In genomic region chr9:136867917-136868316, GRCh38 we compare ENCODE assay signal across 18 cellular contexts. TPM values are rescaled to one million over a fixed set of nuclear protein-coding genes. Genes with fewer than 3 reads are reported as not detected.
DNase-seq lines count a peak whose midpoint lies in the region; ATAC-seq and TF ChIP-seq lines count a peak whose summit lies in the region.
"Had no signal": no experiment of that assay in that cellular context is flagged by ENCODE, and none has a peak within 500 bp of the region (broad histone marks: within the 10 kb centered on the region; RNA-seq: fewer than 3 reads in every experiment).

No MANE protein-coding gene starts in this region.

- peak overlapping the region; percentile 60 for H3K4me3 Mint-ChIP-seq in activated CD4-positive, alpha-beta memory T cell treated with anti-CD3 and anti-CD28 coated beads, Interleukin-2, amount 10 ng/mL, durations not matched to agents 7 days and 5 days
- H3K4me3 Mint-ChIP-seq in immature natural killer cell (peak overlapping the region in 3 of 5 donors; percentile 58 to 75 (median 61)), type B pancreatic cell (peak overlapping the region; percentile 75)
- H3K4me3 Mint-ChIP-seq: dendritic cell treated with granulocyte-macrophage colony-stimulating factor and Interleukin-4, amounts not matched to agents 40 ng/mL and 50 ng/mL, for 4 days had no signal

- POLR2A ChIA-PET in activated CD4-positive, alpha-beta memory T cell treated with anti-CD3 and anti-CD28 coated beads, Interleukin-2, amount 10 ng/mL, durations not matched to agents 7 days and 5 days (lab: Charles Lee) = interaction anchor here (1.4 kb wide), 1 partner anchor 14 kb away, joined by 3 read pairs; no protein-coding TSS in a partner anchor

- no peaks in the 10 kb centered on the region for H3K27me3 Mint-ChIP-seq in activated CD4-positive, alpha-beta memory T cell treated with anti-CD3 and anti-CD28 coated beads, Interleukin-2, amount 10 ng/mL, durations not matched to agents 7 days and 5 days
- H3K27me3 Mint-ChIP-seq in immature natural killer cell (ENCODE audit: low read depth in 3 of 3) (no peaks in the 10 kb centered on the region), type B pancreatic cell (no peaks in the 10 kb centered on the region)
- H3K27me3 Mint-ChIP-seq: dendritic cell treated with granulocyte-macrophage colony-stimulating factor and Interleukin-4, amounts not matched to agents 40 ng/mL and 50 ng/mL, for 4 days had no signal

- ATAC-seq in left cardiac atrium (no peak), Right ventricle myocardium inferior (no peak)
- ATAC-seq: body of pancreas had no signal

- DNase-seq in left cardiac atrium (peak; percentile 15), Right ventricle myocardium inferior (ENCODE audit: missing footprints) (no peak), immature natural killer cell (no peak), type B pancreatic cell (ENCODE audit: extremely low spot score, unreplicated experiment) (no peak), NCI-H2196 (lab: John Stamatoyannopoulos, UW; ENCODE audit: unreplicated experiment) (no peak), activated gamma-delta T cell (lab: John Stamatoyannopoulos, UW) (no peak)
- DNase-seq in activated CD4-positive, alpha-beta memory T cell treated with anti-CD3 and anti-CD28 coated beads, Interleukin-2, amount 10 ng/mL, durations not matched to agents 7 days and 5 days = no peak
- no peak for DNase-seq in stimulated activated naive CD4-positive, alpha-beta T cell treated with Interleukin-2 at 50 U/mL for 16 hours (lab: John Stamatoyannopoulos, UW)
- DNase-seq: GF-D8; HCEC 1CT; Kasumi-1; NCI-H146; NCI-H345; retina; stimulated activated CD4-positive, alpha-beta T cell treated with anti-CD3 and anti-CD28 coated beads, Interleukin-15, amount 100 ng/mL, for 24 hours; T1000 had no signal

- H3K4me1 Mint-ChIP-seq in activated CD4-positive, alpha-beta memory T cell treated with anti-CD3 and anti-CD28 coated beads, Interleukin-2, amount 10 ng/mL, durations not matched to agents 7 days and 5 days = peaks cover 21% of the 10 kb centered on the region
- H3K4me1 Mint-ChIP-seq in immature natural killer cell (peaks cover 20 to 25% of the 10 kb centered on the region in 2 donors), type B pancreatic cell (ENCODE audit: unreplicated experiment) (no peaks in the 10 kb centered on the region)

- CTCF ChIA-PET in activated CD4-positive, alpha-beta memory T cell treated with anti-CD3 and anti-CD28 coated beads, Interleukin-2, amount 10 ng/mL, durations not matched to agents 7 days and 5 days (lab: Charles Lee) = no interaction called here

- intact Hi-C loops in left cardiac atrium (cut with DNase I) = loop anchor here in 1 of 2 donors (10.0 kb wide), 1 partner anchor 57 kb away; no protein-coding TSS in a partner anchor
- intact Hi-C loops in Right ventricle myocardium inferior (cut with DNase I) = loop anchor here (5.0 kb wide), 1 partner anchor 74 kb away; the partner anchor contains the start of gene FBXW5

- H3K27ac Mint-ChIP-seq in activated CD4-positive, alpha-beta memory T cell treated with anti-CD3 and anti-CD28 coated beads, Interleukin-2, amount 10 ng/mL, durations not matched to agents 7 days and 5 days = no peak overlapping the region
- H3K27ac Mint-ChIP-seq in immature natural killer cell (peak overlapping the region in 1 of 6 donors; percentile 84), type B pancreatic cell (no peak overlapping the region)
- H3K27ac Mint-ChIP-seq: dendritic cell treated with granulocyte-macrophage colony-stimulating factor and Interleukin-4, amounts not matched to agents 40 ng/mL and 50 ng/mL, for 4 days had no signal

- TF ChIP-seq CTCF in type B pancreatic cell (conservative IDR thresholded peaks at IDR 0.05) = no peak

- peaks cover 20% of the 10 kb centered on the region for H3K36me3 Mint-ChIP-seq in activated CD4-positive, alpha-beta memory T cell treated with anti-CD3 and anti-CD28 coated beads, Interleukin-2, amount 10 ng/mL, durations not matched to agents 7 days and 5 days (ENCODE audit: low read depth)
- H3K36me3 Mint-ChIP-seq in immature natural killer cell (peaks cover 3 to 4% (median 3%) of the 10 kb centered on the region in 3 donors), type B pancreatic cell (peaks cover 9% of the 10 kb centered on the region)

- peaks cover 2% of the 10 kb centered on the region for H3K9me3 Mint-ChIP-seq in activated CD4-positive, alpha-beta memory T cell treated with anti-CD3 and anti-CD28 coated beads, Interleukin-2, amount 10 ng/mL, durations not matched to agents 7 days and 5 days
- no peaks in the 10 kb centered on the region for H3K9me3 Mint-ChIP-seq in immature natural killer cell
- H3K9me3 Mint-ChIP-seq in type B pancreatic cell = peaks cover 6% of the 10 kb centered on the region

RNA-seq across cellular contexts. Expression of gene EDF1, which starts 1.8 kb away (rescaled TPM):
- total RNA-seq in left cardiac atrium = 100 to 1,000 TPM; 296 to 304 TPM
- total RNA-seq in Right ventricle myocardium inferior = 358 TPM
- 100 to 1,000 TPM; 301 to 316 TPM for total RNA-seq in activated CD4-positive, alpha-beta memory T cell treated with anti-CD3 and anti-CD28 coated beads, Interleukin-2, amount 10 ng/mL, durations not matched to agents 7 days and 5 days
- 100 to 1,000 TPM; 309 to 463 (median 411) TPM for polyA plus RNA-seq in immature natural killer cell
- total RNA-seq in type B pancreatic cell (ENCODE audit: low replicate concordance) = 324 and 342 TPM in 2 replicates

RNA-seq across cellular contexts. Expression of gene MAMDC4, which starts 15.8 kb away (rescaled TPM):
- 1 to 10 TPM; 3.7 to 8.4 TPM for total RNA-seq in left cardiac atrium
- total RNA-seq in Right ventricle myocardium inferior = 12.8 TPM
- total RNA-seq in activated CD4-positive, alpha-beta memory T cell treated with anti-CD3 and anti-CD28 coated beads, Interleukin-2, amount 10 ng/mL, durations not matched to agents 7 days and 5 days = 10 to 100 TPM; 12.5 to 13.6 TPM
- polyA plus RNA-seq in immature natural killer cell = under 1 TPM in 1 of 3 donors, not detected in 2; 0.19 TPM
- total RNA-seq in type B pancreatic cell (ENCODE audit: low replicate concordance) = 18.4 and 29.1 TPM in 2 replicates

RNA-seq across cellular contexts. Expression of gene TRAF2, which starts 18.4 kb away (rescaled TPM):
- 10 to 100 TPM in 1 of 2 donors, 1 to 10 TPM in 1; 8.8 to 11.8 TPM for total RNA-seq in left cardiac atrium
- total RNA-seq in Right ventricle myocardium inferior = 12.6 TPM
- 10 to 100 TPM; 43.6 to 45.7 TPM for total RNA-seq in activated CD4-positive, alpha-beta memory T cell treated with anti-CD3 and anti-CD28 coated beads, Interleukin-2, amount 10 ng/mL, durations not matched to agents 7 days and 5 days
- polyA plus RNA-seq in immature natural killer cell = 10 to 100 TPM in 2 of 3 donors, 1 to 10 TPM in 1; 7.6 to 32.7 (median 11.0) TPM
- total RNA-seq in type B pancreatic cell (ENCODE audit: low replicate concordance) = 19.4 and 22.3 TPM in 2 replicates

RNA-seq across cellular contexts. Expression of gene PHPT1, which starts 18.7 kb away (rescaled TPM):
- total RNA-seq in left cardiac atrium (100 to 1,000 TPM; 184 to 189 TPM), Right ventricle myocardium inferior (358 TPM), type B pancreatic cell (ENCODE audit: low replicate concordance) (176 and 199 TPM in 2 replicates)
- total RNA-seq in activated CD4-positive, alpha-beta memory T cell treated with anti-CD3 and anti-CD28 coated beads, Interleukin-2, amount 10 ng/mL, durations not matched to agents 7 days and 5 days = 10 to 100 TPM; 82.3 to 85.4 TPM
- 100 to 1,000 TPM; 127 to 212 (median 166) TPM for polyA plus RNA-seq in immature natural killer cell

RNA-seq across cellular contexts. Expression of gene AJM1, which starts 25.6 kb away (rescaled TPM):
- total RNA-seq in left cardiac atrium (1 to 10 TPM; 5.0 to 9.6 TPM), Right ventricle myocardium inferior (8.6 TPM), type B pancreatic cell (ENCODE audit: low replicate concordance) (3.2 and 3.6 TPM in 2 replicates)
- total RNA-seq in activated CD4-positive, alpha-beta memory T cell treated with anti-CD3 and anti-CD28 coated beads, Interleukin-2, amount 10 ng/mL, durations not matched to agents 7 days and 5 days = 1 to 10 TPM; 8.7 TPM
- polyA plus RNA-seq in immature natural killer cell = under 1 TPM; 0.09 to 1.00 (median 0.82) TPM
